Comparison of ENCODE assay signal across 15 cellular contexts in genomic region chr6:6968731-6969552, GRCh38.
"Had no signal": no experiment of that assay in that cellular context is flagged by ENCODE, and none has a peak within 500 bp of the region (broad histone marks: within the 10 kb centered on the region; RNA-seq: fewer than 3 reads in every experiment).

No MANE protein-coding gene starts in this region.

- ATAC-seq: left lobe of liver; stimulated activated naive CD8-positive, alpha-beta T cell treated with anti-CD3 and anti-CD28 coated beads, Interleukin-15, Interleukin-2, amounts not matched to agents 100 U/mL and 50 U/mL, for 24 hours had no signal

- H3K4me3 ChIP-seq: sigmoid colon, testis had no signal

- H3K27ac Mint-ChIP-seq: activated B cell treated with CpG ODN at 0.5 μM for 24 hours; activated CD4-positive, alpha-beta T cell treated with anti-CD3 and anti-CD28 coated beads, Interleukin-2, amount 10 ng/mL, durations not matched to agents 24 days and 14 days; activated naive CD4-positive, alpha-beta T cell treated with anti-CD3 and anti-CD28 coated beads, Interleukin-2, amount 10 ng/mL, durations not matched to agents 7 days and 5 days; activated T-helper 1 cell treated with anti-CD3 and anti-CD28 coated beads, Interleukin-12 subunit alpha, Interleukin-12 subunit beta, Interleukin-2, Interleukin-4 antibody, amounts not matched to agents 30 ng/mL and 10 ng/mL and 1 ng/mL, durations not matched to agents 14 hours and 24 hours and 36 hours had no signal

- H3K9me3 ChIP-seq: sigmoid colon, testis had no signal

- H3K27ac ChIP-seq: sigmoid colon, testis had no signal

- H3K4me1 ChIP-seq: sigmoid colon, testis had no signal

- H3K36me3 ChIP-seq: sigmoid colon had no signal

- DNase-seq: activated B cell treated with CpG ODN at 0.5 μM for 24 hours; activated CD4-positive, alpha-beta T cell treated with anti-CD3 and anti-CD28 coated beads, Interleukin-2, amount 10 ng/mL, durations not matched to agents 24 days and 14 days; activated naive CD4-positive, alpha-beta T cell treated with anti-CD3 and anti-CD28 coated beads, Interleukin-2, amount 10 ng/mL, durations not matched to agents 7 days and 5 days; central memory CD4-positive, alpha-beta T cell; effector memory CD4-positive, alpha-beta T cell; head of caudate nucleus; nephron progenitor cell; sigmoid colon; stimulated activated CD4-positive, alpha-beta T cell treated with anti-CD3 and anti-CD28 coated beads, Interleukin-2, amount 100 ng/mL, for 48 hours; stimulated activated CD8-positive, alpha-beta memory T cell treated with anti-CD3 and anti-CD28 coated beads, Interleukin-4, amount 100 ng/mL, for 48 hours; stimulated activated naive CD8-positive, alpha-beta T cell treated with anti-CD3 and anti-CD28 coated beads, Interleukin-15, Interleukin-2, amounts not matched to agents 100 U/mL and 50 U/mL, for 24 hours; T1000; testis had no signal

- H3K4me1 Mint-ChIP-seq: activated B cell treated with CpG ODN at 0.5 μM for 24 hours; activated CD4-positive, alpha-beta T cell treated with anti-CD3 and anti-CD28 coated beads, Interleukin-2, amount 10 ng/mL, durations not matched to agents 24 days and 14 days; activated naive CD4-positive, alpha-beta T cell treated with anti-CD3 and anti-CD28 coated beads, Interleukin-2, amount 10 ng/mL, durations not matched to agents 7 days and 5 days; nephron progenitor cell had no signal

- H3K4me3 Mint-ChIP-seq: activated B cell treated with CpG ODN at 0.5 μM for 24 hours; activated CD4-positive, alpha-beta T cell treated with anti-CD3 and anti-CD28 coated beads, Interleukin-2, amount 10 ng/mL, durations not matched to agents 24 days and 14 days; activated naive CD4-positive, alpha-beta T cell treated with anti-CD3 and anti-CD28 coated beads, Interleukin-2, amount 10 ng/mL, durations not matched to agents 7 days and 5 days; activated T-helper 1 cell treated with anti-CD3 and anti-CD28 coated beads, Interleukin-12 subunit alpha, Interleukin-12 subunit beta, Interleukin-2, Interleukin-4 antibody, amounts not matched to agents 30 ng/mL and 10 ng/mL and 1 ng/mL, durations not matched to agents 14 hours and 24 hours and 36 hours; nephron progenitor cell had no signal

- H3K9me3 Mint-ChIP-seq: activated B cell treated with CpG ODN at 0.5 μM for 24 hours; activated CD4-positive, alpha-beta T cell treated with anti-CD3 and anti-CD28 coated beads, Interleukin-2, amount 10 ng/mL, durations not matched to agents 24 days and 14 days; activated naive CD4-positive, alpha-beta T cell treated with anti-CD3 and anti-CD28 coated beads, Interleukin-2, amount 10 ng/mL, durations not matched to agents 7 days and 5 days; activated T-helper 1 cell treated with anti-CD3 and anti-CD28 coated beads, Interleukin-12 subunit alpha, Interleukin-12 subunit beta, Interleukin-2, Interleukin-4 antibody, amounts not matched to agents 30 ng/mL and 10 ng/mL and 1 ng/mL, durations not matched to agents 14 hours and 24 hours and 36 hours; nephron progenitor cell had no signal

- H3K36me3 Mint-ChIP-seq: activated naive CD4-positive, alpha-beta T cell treated with anti-CD3 and anti-CD28 coated beads, Interleukin-2, amount 10 ng/mL, durations not matched to agents 7 days and 5 days had no signal

- H3K27me3 ChIP-seq: sigmoid colon, testis had no signal
